9 cellular contexts compared by ENCODE assay signal in genomic region chr2:127039387-127040031, GRCh38.
A peak's percentile ranks its signal among the peaks of the same experiment; 100 is the strongest.
DNase-seq lines count a peak whose midpoint lies in the region; ATAC-seq lines count a peak whose summit lies in the region.
"Had no signal": no experiment of that assay in that cellular context is flagged by ENCODE, and none has a peak within 500 bp of the region (broad histone marks: within the 10 kb centered on the region; RNA-seq: fewer than 3 reads in every experiment).

No MANE protein-coding gene starts in this region.

- no peak for DNase-seq in naive thymus-derived CD4-positive, alpha-beta T cell
- DNase-seq in NCI-H2227 (lab: John Stamatoyannopoulos, UW; ENCODE audit: unreplicated experiment) (no peak), GF-D8 (lab: John Stamatoyannopoulos, UW) (no peak), EL (no peak)
- DNase-seq in activated CD4-positive, alpha-beta T cell treated with anti-CD3 and anti-CD28 coated beads, Interleukin-2, amount 50 U/mL, for 4 hours = no peak
- DNase-seq: NCI-H510A had no signal

- no peak overlapping the region for H3K27ac ChIP-seq in naive thymus-derived CD4-positive, alpha-beta T cell (ENCODE audit: low read depth, low read length)

- intact Hi-C loops in naive thymus-derived CD4-positive, alpha-beta T cell (cut with micrococcal nuclease) = no loop called here

- ATAC-seq in GM18858 (IDR thresholded peaks at IDR 0.05; ENCODE audit: unreplicated experiment) (peak; percentile 53), GM21515 (IDR thresholded peaks at IDR 0.05; ENCODE audit: unreplicated experiment) (peak; percentile 53), HG03175 (IDR thresholded peaks at IDR 0.05; ENCODE audit: unreplicated experiment) (peak; percentile 56)
- ATAC-seq in naive thymus-derived CD4-positive, alpha-beta T cell = peak; percentile 16

- H3K4me3 Mint-ChIP-seq in naive thymus-derived CD4-positive, alpha-beta T cell = no peak overlapping the region

- H3K36me3 ChIP-seq in naive thymus-derived CD4-positive, alpha-beta T cell (ENCODE audit: control insufficient read depth in 2 of 3, insufficient read depth in 3 of 3, low read length in 3 of 3) = no peaks in the 10 kb centered on the region

- H3K27me3 Mint-ChIP-seq in naive thymus-derived CD4-positive, alpha-beta T cell = no peaks in the 10 kb centered on the region

- H3K27me3 ChIP-seq in naive thymus-derived CD4-positive, alpha-beta T cell (ENCODE audit: control insufficient read depth in 2 of 2, insufficient read depth in 2 of 2, low read length in 2 of 2) = no peaks in the 10 kb centered on the region

- no peaks in the 10 kb centered on the region for H3K36me3 Mint-ChIP-seq in naive thymus-derived CD4-positive, alpha-beta T cell

- H3K4me3 ChIP-seq in naive thymus-derived CD4-positive, alpha-beta T cell (ENCODE audit: low read length) = no peak overlapping the region

- POLR2A ChIA-PET in naive thymus-derived CD4-positive, alpha-beta T cell (lab: Charles Lee) = no interaction called here

- H3K9me3 Mint-ChIP-seq in naive thymus-derived CD4-positive, alpha-beta T cell = peaks cover 0 to 1% (median 0%) of the 10 kb centered on the region in 11 donors

- no peak overlapping the region for H3K27ac Mint-ChIP-seq in naive thymus-derived CD4-positive, alpha-beta T cell

- CTCF ChIA-PET in naive thymus-derived CD4-positive, alpha-beta T cell (lab: Charles Lee) = no interaction called here

- H3K4me1 ChIP-seq in naive thymus-derived CD4-positive, alpha-beta T cell (ENCODE audit: control insufficient read depth in 2 of 2, insufficient read depth in 2 of 2, low read length in 2 of 2) = no peaks in the 10 kb centered on the region

- no peaks in the 10 kb centered on the region for H3K4me1 Mint-ChIP-seq in naive thymus-derived CD4-positive, alpha-beta T cell

- H3K9me3 ChIP-seq in naive thymus-derived CD4-positive, alpha-beta T cell (ENCODE audit: control insufficient read depth in 2 of 3, low read length in 3 of 3) = no peaks in the 10 kb centered on the region
